In genomic region chr14:94564381-94564780, GRCh38 we compare ENCODE assay signal across 29 cellular contexts. TPM values are rescaled to one million over a fixed set of nuclear protein-coding genes. Genes with fewer than 3 reads are reported as not detected.
DNase-seq lines count a peak whose midpoint lies in the region; ATAC-seq, FAIRE-seq and TF ChIP-seq lines count a peak whose summit lies in the region.
"Had no signal": no experiment of that assay in that cellular context is flagged by ENCODE, and none has a peak within 500 bp of the region (broad histone marks: within the 10 kb centered on the region; RNA-seq: fewer than 3 reads in every experiment).

No MANE protein-coding gene starts in this region.

- DNase-seq in RWPE2 (ENCODE audit: low spot score) = peak; percentile 7
- no peak for DNase-seq in GM12878 (ENCODE audit: low read depth, low spot score)
- peak; percentile 60 for DNase-seq in HepG2 (ENCODE audit: low spot score)
- DNase-seq in tibial nerve (ENCODE audit: low spot score in 2 of 2) = no peak
- no peak for DNase-seq in LoVo (ENCODE audit: low spot score)
- DNase-seq: 8988T; ACHN; BE2C; C1 segment of cervical spinal cord; CD4-positive, alpha-beta memory T cell; CD4-positive, CD25-positive, alpha-beta regulatory T cell; CD8-positive, alpha-beta memory T cell; COR-L47; DMS 273 treated with DMSO at 0.1 percent for 48 hours; DMS153; DMS53; DMS79; DND-41; EL; GDM1 had no signal

- CTCF ChIA-PET in GM12878 (lab: Yijun Ruan, JAX) = no interaction called here
- CTCF ChIA-PET in HepG2 (lab: Yijun Ruan, JAX; ENCODE audit: low intra/inter-chr PET ratio, low total read pairs) = no interaction called here

- H3K27ac ChIP-seq in RWPE2 (ENCODE audit: poor library complexity, severe bottlenecking) = no peak overlapping the region
- no peak overlapping the region for H3K27ac ChIP-seq in GM12878 (ENCODE audit: control insufficient read depth, insufficient read depth)
- no peak overlapping the region for H3K27ac ChIP-seq in HepG2 (ENCODE audit: extremely low read length, insufficient read depth, low read length)
- H3K27ac ChIP-seq in tibial nerve = no peak overlapping the region
- H3K27ac ChIP-seq: BLaER1 had no signal

- no peaks in the 10 kb centered on the region for H3K4me1 ChIP-seq in RWPE2 (ENCODE audit: insufficient read depth, poor library complexity, severe bottlenecking)
- no peaks in the 10 kb centered on the region for H3K4me1 ChIP-seq in GM12878 (ENCODE audit: control insufficient read depth, insufficient read depth, low read length)
- peaks cover 74% of the 10 kb centered on the region for H3K4me1 ChIP-seq in HepG2 (ENCODE audit: insufficient read depth, low read length)
- H3K4me1 ChIP-seq in tibial nerve = no peaks in the 10 kb centered on the region
- H3K4me1 ChIP-seq: BE2C had no signal

- no peak for ATAC-seq in RWPE2 (ENCODE audit: low read depth)
- ATAC-seq in GM12878 = no peak
- no peak for ATAC-seq in HepG2

- BruUV-seq in GM12878 (replicated peaks; lab: Mats Ljungman, UMichigan) (no TSS peak), HepG2 (replicated peaks; lab: Mats Ljungman, UMichigan) (no TSS peak)

- H3K4me2 ChIP-seq in GM12878 (ENCODE audit: control insufficient read depth, insufficient read depth) (no peak overlapping the region), HepG2 (ENCODE audit: low read depth, low read length) (peak overlapping the region; percentile 11; the same call in 1 of the 2 replicates)
- H3K4me2 ChIP-seq: BLaER1 had no signal

- TF ChIP-seq POLR2A in GM12878 (IDR thresholded peaks at IDR 0.05; ENCODE audit: low read depth, low read length) (no peak), HepG2 (IDR thresholded peaks at IDR 0.05; ENCODE audit: insufficient read depth in 1 of 2, low read depth in 2 of 2, low read length in 2 of 2) (no peak), tibial nerve (IDR thresholded peaks at IDR 0.05) (no peak)

- SMC1A ChIA-PET in GM12878 (lab: Charles Lee; ENCODE audit: uncharacterized antibody, unreplicated experiment) = no interaction called here

- TF ChIP-seq EP300 in GM12878 (IDR thresholded peaks at IDR 0.05; ENCODE audit: borderline replicate concordance in 1 of 2, control insufficient read depth in 1 of 2, low read depth in 2 of 2, low read length in 2 of 2) (no peak), HepG2 (IDR thresholded peaks at IDR 0.05; ENCODE audit: low read depth in 2 of 2, low read length in 2 of 2) (peak in 1 of 2 experiments; percentile 20; a peak in 1 of 4 replicates), HepG2 (CRISPR knock-in tag; IDR thresholded peaks at IDR 0.05; ENCODE audit: borderline replicate concordance) (no peak), tibial nerve (IDR thresholded peaks at IDR 0.05) (no peak)

- H2AFZ ChIP-seq in GM12878 (ENCODE audit: control insufficient read depth, low read depth, low read length) = no peak overlapping the region
- H2AFZ ChIP-seq in HepG2 (ENCODE audit: low read length) = no peak overlapping the region

- H3K27me3 ChIP-seq in RWPE2 (ENCODE audit: insufficient read depth, poor library complexity, severe bottlenecking) (no peaks in the 10 kb centered on the region), GM12878 (replicated peaks in 1 of 2; ENCODE audit: control insufficient read depth in 2 of 2, insufficient read depth in 2 of 2, low read length in 1 of 2) (no peaks in the 10 kb centered on the region; a peak in 1 of 4 replicates), HepG2 (ENCODE audit: control insufficient read depth in 1 of 2, insufficient read depth in 2 of 2, low read length in 2 of 2) (no peaks in the 10 kb centered on the region), tibial nerve (no peaks in the 10 kb centered on the region)
- H3K27me3 ChIP-seq: BE2C, BLaER1 had no signal

- no peaks in the 10 kb centered on the region for H4K20me1 ChIP-seq in GM12878 (ENCODE audit: control insufficient read depth, insufficient read depth)
- no peaks in the 10 kb centered on the region for H4K20me1 ChIP-seq in HepG2 (ENCODE audit: insufficient read depth, low read length)
- H4K20me1 ChIP-seq: BLaER1 had no signal

- TF ChIP-seq CTCF in RWPE2 (IDR thresholded peaks at IDR 0.05; ENCODE audit: poor library complexity, severe bottlenecking) (no peak), GM12878 (IDR thresholded peaks at IDR 0.05 in 2 of 3, conservative IDR thresholded peaks at IDR 0.05 in 1 of 3; ENCODE audit: control insufficient read depth in 2 of 3, extremely low read depth in 1 of 3, insufficient read depth in 1 of 3, low read depth in 3 of 3, low read length in 3 of 3) (no peak), HepG2 (CRISPR knock-in tag; IDR thresholded peaks at IDR 0.05) (no peak), tibial nerve (IDR thresholded peaks at IDR 0.05) (no peak)

- no peaks in the 10 kb centered on the region for H3K79me2 ChIP-seq in GM12878 (ENCODE audit: control insufficient read depth, insufficient read depth, low read length)
- H3K79me2 ChIP-seq in HepG2 (ENCODE audit: insufficient read depth, low read length) = peaks cover 3% of the 10 kb centered on the region

- in situ Hi-C loops in GM12878 (cut with MboI) = no loop called here
- in situ Hi-C loops in HepG2 (cut with HindIII; ENCODE audit: extremely low pct_ligation_motif_present, low pct_unique_long_range_greater_than_20kb) = no loop called here

- RAD21 ChIA-PET in GM12878 (lab: Charles Lee; ENCODE audit: unreplicated experiment) = no interaction called here

- TF ChIP-seq RAD21 in GM12878 (IDR thresholded peaks at IDR 0.05; ENCODE audit: insufficient read depth, low read depth, low read length) = no peak
- TF ChIP-seq RAD21 in HepG2 (CRISPR knock-in tag; IDR thresholded peaks at IDR 0.05) = no peak

- H3K36me3 ChIP-seq in RWPE2 (ENCODE audit: low read depth) = no peaks in the 10 kb centered on the region
- H3K36me3 ChIP-seq in GM12878 (ENCODE audit: control insufficient read depth in 2 of 2, insufficient read depth in 2 of 2, low read length in 1 of 2) = no peaks in the 10 kb centered on the region
- H3K36me3 ChIP-seq in HepG2 (replicated peaks in 1 of 2; ENCODE audit: control insufficient read depth in 1 of 2, insufficient read depth in 2 of 2, low read length in 2 of 2) = no peaks in the 10 kb centered on the region
- H3K36me3 ChIP-seq in tibial nerve = no peaks in the 10 kb centered on the region
- H3K36me3 ChIP-seq: BE2C, BLaER1 had no signal

- H3K9ac ChIP-seq in GM12878 (ENCODE audit: control insufficient read depth, insufficient read depth, low read length) (no peak overlapping the region), HepG2 (ENCODE audit: insufficient read depth, low read depth, low read length) (no peak overlapping the region)
- H3K9ac ChIP-seq: BLaER1 had no signal

- FAIRE-seq in GM12878 (lab: Jason Lieb, UNC) = no peak
- peak; percentile 63 for FAIRE-seq in HepG2 (lab: Jason Lieb, UNC)
- FAIRE-seq: A204.1, GM12891, GM19239 had no signal

- no peak overlapping the region for H3K4me3 ChIP-seq in RWPE2 (ENCODE audit: severe bottlenecking)
- H3K4me3 ChIP-seq in GM12878 = no peak overlapping the region
- no peak overlapping the region for H3K4me3 ChIP-seq in HepG2 (replicated peaks in 1 of 3; ENCODE audit: insufficient read depth in 1 of 3, low read depth in 2 of 3, low read length in 3 of 3)
- H3K4me3 ChIP-seq in tibial nerve = no peak overlapping the region
- H3K4me3 ChIP-seq: BLaER1 had no signal

- intact Hi-C loops in GM12878 (cut with micrococcal nuclease; ENCODE audit: unreplicated experiment) = no loop called here
- intact Hi-C loops in HepG2 (cut with micrococcal nuclease; ENCODE audit: unreplicated experiment) = loop anchor here (5.0 kb wide), 1 partner anchor 33 kb away; no protein-coding TSS in a partner anchor

- POLR2A ChIA-PET in GM12878 (lab: Charles Lee) (no interaction called here), HepG2 (lab: Yijun Ruan, JAX) (interaction anchor here (0.8 to 4.3 kb wide), 7 partner anchors 8 to 35 kb away, joined by 3 to 51 read pairs (median 5); partner anchors contain the start of gene SERPINA5)

- H3K9me3 ChIP-seq in RWPE2 (ENCODE audit: severe bottlenecking) = no peaks in the 10 kb centered on the region
- no peaks in the 10 kb centered on the region for H3K9me3 ChIP-seq in GM12878 (replicated peaks; ENCODE audit: control insufficient read depth, insufficient read depth, low read length)
- H3K9me3 ChIP-seq in HepG2 (ENCODE audit: low read length) = no peaks in the 10 kb centered on the region
- H3K9me3 ChIP-seq in tibial nerve = no peaks in the 10 kb centered on the region
- H3K9me3 ChIP-seq: BE2C, BLaER1 had no signal

RNA-seq across cellular contexts. Expression of gene SERPINA4, which starts 3.1 kb away (rescaled TPM):
- not detected in 2 replicates for total RNA-seq in GM12878 (2013; cell fraction: nucleolus; rRNA removed)
- total RNA-seq in GM12878 (2014; rRNA removed) (not detected in 2 replicates), GM12878 (2014; rRNA removed; fragmentation: Illumina TruSeq; extraction: Trizol) (not detected in 2 replicates), GM12878 (2021) (0.13 TPM in 1 of 2 replicates, not detected in the other), HepG2 (2016; rRNA removed; fragmentation: Illumina TruSeq; extraction: Trizol) (17.2 and 39.1 TPM in 2 replicates), tibial nerve (not detected)
- polyA plus RNA-seq in GM12878 (2011; ENCODE audit: low read depth) = not detected
- polyA plus RNA-seq in GM12878 (2011; rRNA removed) (0.04 TPM in 1 of 2 replicates, not detected in the other), GM12878 (2014; fragmentation: Illumina TruSeq; extraction: Trizol) (not detected in 2 replicates), GM12878 (2014; fragmentation: Nextera tagmentation; extraction: Ambion mirVana) (not detected), GM12878 (2014; rRNA removed) (not detected in 2 replicates), GM12878 (2016; fragmentation: Nextera tagmentation; extraction: Ambion mirVana) (not detected), HepG2 (2011; rRNA removed) (57.8 and 82.7 TPM in 2 replicates)
- 0.03 and 0.05 TPM in 2 replicates for polyA plus RNA-seq in GM12878 (2011; cell fraction: cytosol; rRNA removed)
- polyA plus RNA-seq in GM12878 (2011; cell fraction: nucleus; rRNA removed) = 0.07 TPM in 1 of 2 replicates, not detected in the other
- not detected in 2 replicates for polyA plus RNA-seq in GM12878 (2012)
- not detected in 2 replicates for polyA minus RNA-seq in GM12878 (2011; rRNA and poly(A)+ RNA removed)
- not detected in 2 replicates for polyA minus RNA-seq in GM12878 (2011; cell fraction: cytosol; rRNA and poly(A)+ RNA removed)
- not detected in 2 replicates for polyA minus RNA-seq in GM12878 (2011; cell fraction: nucleus; rRNA and poly(A)+ RNA removed)
- 5.1 and 5.2 TPM in 2 replicates for total RNA-seq in HepG2 (2016; cell fraction: cytosol; rRNA removed; fragmentation: Illumina TruSeq; extraction: Trizol; ENCODE audit: low read depth)
- total RNA-seq in HepG2 (2016; cell fraction: insoluble cytoplasmic fraction; rRNA removed; fragmentation: Illumina TruSeq; extraction: Trizol) = 18.0 and 38.7 TPM in 2 replicates
- total RNA-seq in HepG2 (2016; cell fraction: membrane; rRNA removed; fragmentation: Illumina TruSeq; extraction: Trizol) = 9.0 and 10.8 TPM in 2 replicates
- total RNA-seq in HepG2 (2016; cell fraction: nucleus; rRNA removed; fragmentation: Illumina TruSeq; extraction: Trizol) = 31.1 and 34.0 TPM in 2 replicates
- polyA plus RNA-seq in HepG2 (2011; cell fraction: cytosol; rRNA removed) = 51.9 and 68.1 TPM in 2 replicates
- polyA plus RNA-seq in HepG2 (2011; cell fraction: nucleus; rRNA removed) = 26.7 and 38.8 TPM in 2 replicates
- polyA plus RNA-seq in HepG2 (2012) = 39.8 and 51.8 TPM in 2 replicates
- polyA plus RNA-seq in HepG2 (2016; cell fraction: cytosol; fragmentation: Illumina TruSeq; extraction: Trizol; ENCODE audit: low read depth) = 4.5 and 5.5 TPM in 2 replicates
- 17.2 and 17.4 TPM in 2 replicates for polyA plus RNA-seq in HepG2 (2016; cell fraction: insoluble cytoplasmic fraction; fragmentation: Illumina TruSeq; extraction: Trizol; ENCODE audit: low read depth)
- 7.7 and 8.0 TPM in 2 replicates for polyA plus RNA-seq in HepG2 (2016; cell fraction: membrane; fragmentation: Illumina TruSeq; extraction: Trizol; ENCODE audit: low read depth)
- polyA plus RNA-seq in HepG2 (2016; cell fraction: nucleus; fragmentation: Illumina TruSeq; extraction: Trizol; ENCODE audit: insufficient read depth, low read depth) = 48.5 and 50.8 TPM in 2 replicates
- polyA minus RNA-seq in HepG2 (2011; rRNA and poly(A)+ RNA removed; ENCODE audit: low replicate concordance) = 48.7 TPM in 1 of 2 replicates, not detected in the other
- polyA minus RNA-seq in HepG2 (2011; cell fraction: cytosol; rRNA and poly(A)+ RNA removed) = 12.7 and 23.3 TPM in 2 replicates
- 13.5 and 19.5 TPM in 2 replicates for polyA minus RNA-seq in HepG2 (2011; cell fraction: nucleus; rRNA and poly(A)+ RNA removed)
- total RNA-seq: A673; CD4-positive, alpha-beta memory T cell; CD4-positive, CD25-positive, alpha-beta regulatory T cell; CD8-positive, alpha-beta memory T cell; Daoy; G401 had no signal
- polyA plus RNA-seq: AG04450; CD14-positive monocyte; CD4-positive, alpha-beta memory T cell; CD4-positive, CD25-positive, alpha-beta regulatory T cell; CD8-positive, alpha-beta memory T cell had no signal

RNA-seq across cellular contexts. Expression of gene SERPINA5, which starts 16.8 kb away (rescaled TPM):
- not detected in 2 replicates for total RNA-seq in GM12878 (2013; cell fraction: nucleolus; rRNA removed)
- total RNA-seq in GM12878 (2014; rRNA removed) = not detected in 2 replicates
- not detected in 2 replicates for total RNA-seq in GM12878 (2014; rRNA removed; fragmentation: Illumina TruSeq; extraction: Trizol)
- 0.56 and 0.90 TPM in 2 replicates for total RNA-seq in GM12878 (2021)
- polyA plus RNA-seq in GM12878 (2011; ENCODE audit: low read depth) = not detected
- polyA plus RNA-seq in GM12878 (2011; rRNA removed) = not detected in 2 replicates
- 0.12 TPM in 1 of 2 replicates, not detected in the other for polyA plus RNA-seq in GM12878 (2011; cell fraction: cytosol; rRNA removed)
- not detected in 2 replicates for polyA plus RNA-seq in GM12878 (2011; cell fraction: nucleus; rRNA removed)
- not detected in 2 replicates for polyA plus RNA-seq in GM12878 (2012)
- polyA plus RNA-seq in GM12878 (2014; fragmentation: Illumina TruSeq; extraction: Trizol) = not detected in 2 replicates
- not detected for polyA plus RNA-seq in GM12878 (2014; fragmentation: Nextera tagmentation; extraction: Ambion mirVana)
- not detected in 2 replicates for polyA plus RNA-seq in GM12878 (2014; rRNA removed)
- not detected for polyA plus RNA-seq in GM12878 (2016; fragmentation: Nextera tagmentation; extraction: Ambion mirVana)
- not detected in 2 replicates for polyA minus RNA-seq in GM12878 (2011; rRNA and poly(A)+ RNA removed)
- not detected in 2 replicates for polyA minus RNA-seq in GM12878 (2011; cell fraction: cytosol; rRNA and poly(A)+ RNA removed)
- not detected in 2 replicates for polyA minus RNA-seq in GM12878 (2011; cell fraction: nucleus; rRNA and poly(A)+ RNA removed)
- 237 and 498 TPM in 2 replicates for total RNA-seq in HepG2 (2016; rRNA removed; fragmentation: Illumina TruSeq; extraction: Trizol)
- 71.6 and 82.2 TPM in 2 replicates for total RNA-seq in HepG2 (2016; cell fraction: cytosol; rRNA removed; fragmentation: Illumina TruSeq; extraction: Trizol; ENCODE audit: low read depth)
- total RNA-seq in HepG2 (2016; cell fraction: insoluble cytoplasmic fraction; rRNA removed; fragmentation: Illumina TruSeq; extraction: Trizol) = 219 and 507 TPM in 2 replicates
- total RNA-seq in HepG2 (2016; cell fraction: membrane; rRNA removed; fragmentation: Illumina TruSeq; extraction: Trizol) = 187 and 205 TPM in 2 replicates
- total RNA-seq in HepG2 (2016; cell fraction: nucleus; rRNA removed; fragmentation: Illumina TruSeq; extraction: Trizol) = 372 and 429 TPM in 2 replicates
- 449 and 569 TPM in 2 replicates for polyA plus RNA-seq in HepG2 (2011; rRNA removed)
- polyA plus RNA-seq in HepG2 (2011; cell fraction: cytosol; rRNA removed) = 331 and 435 TPM in 2 replicates
- 165 and 220 TPM in 2 replicates for polyA plus RNA-seq in HepG2 (2011; cell fraction: nucleus; rRNA removed)
- polyA plus RNA-seq in HepG2 (2012) = 423 and 569 TPM in 2 replicates
- 81.2 and 88.3 TPM in 2 replicates for polyA plus RNA-seq in HepG2 (2016; cell fraction: cytosol; fragmentation: Illumina TruSeq; extraction: Trizol; ENCODE audit: low read depth)
- 241 and 254 TPM in 2 replicates for polyA plus RNA-seq in HepG2 (2016; cell fraction: insoluble cytoplasmic fraction; fragmentation: Illumina TruSeq; extraction: Trizol; ENCODE audit: low read depth)
- 159 and 171 TPM in 2 replicates for polyA plus RNA-seq in HepG2 (2016; cell fraction: membrane; fragmentation: Illumina TruSeq; extraction: Trizol; ENCODE audit: low read depth)
- 573 and 590 TPM in 2 replicates for polyA plus RNA-seq in HepG2 (2016; cell fraction: nucleus; fragmentation: Illumina TruSeq; extraction: Trizol; ENCODE audit: insufficient read depth, low read depth)
- 0.30 and 414 TPM in 2 replicates for polyA minus RNA-seq in HepG2 (2011; rRNA and poly(A)+ RNA removed; ENCODE audit: low replicate concordance)
- 176 and 231 TPM in 2 replicates for polyA minus RNA-seq in HepG2 (2011; cell fraction: cytosol; rRNA and poly(A)+ RNA removed)
- polyA minus RNA-seq in HepG2 (2011; cell fraction: nucleus; rRNA and poly(A)+ RNA removed) = 87.0 and 105 TPM in 2 replicates
- 10 to 100 TPM in 2 of 4 donors, 1 to 10 TPM in 2; 6.5 to 28.0 (median 10.2) TPM for total RNA-seq in tibial nerve
- total RNA-seq: A673; CD4-positive, alpha-beta memory T cell; CD4-positive, CD25-positive, alpha-beta regulatory T cell; CD8-positive, alpha-beta memory T cell; G401 had no signal
- polyA plus RNA-seq: AG04450; CD14-positive monocyte; CD4-positive, alpha-beta memory T cell; CD4-positive, CD25-positive, alpha-beta regulatory T cell; CD8-positive, alpha-beta memory T cell had no signal

RNA-seq across cellular contexts. Expression of gene SERPINA3, which starts 47.8 kb away (rescaled TPM):
- total RNA-seq in GM12878 (2013; cell fraction: nucleolus; rRNA removed) = not detected in 2 replicates
- total RNA-seq in GM12878 (2014; rRNA removed) (not detected in 2 replicates), GM12878 (2014; rRNA removed; fragmentation: Illumina TruSeq; extraction: Trizol) (not detected in 2 replicates), GM12878 (2021) (2.2 and 2.6 TPM in 2 replicates), HepG2 (2016; rRNA removed; fragmentation: Illumina TruSeq; extraction: Trizol) (433 and 825 TPM in 2 replicates), tibial nerve (100 to 1,000 TPM in 2 of 4 donors, 10 to 100 TPM in 2; 85.0 to 339 (median 171) TPM)
- polyA plus RNA-seq in GM12878 (2011; ENCODE audit: low read depth) = not detected
- polyA plus RNA-seq in GM12878 (2011; rRNA removed) (not detected in 2 replicates), GM12878 (2014; fragmentation: Illumina TruSeq; extraction: Trizol) (not detected in 2 replicates), GM12878 (2014; fragmentation: Nextera tagmentation; extraction: Ambion mirVana) (not detected), GM12878 (2014; rRNA removed) (not detected in 2 replicates), GM12878 (2016; fragmentation: Nextera tagmentation; extraction: Ambion mirVana) (not detected), HepG2 (2011; rRNA removed) (2,200 and 3,367 TPM in 2 replicates)
- 0.03 TPM in 1 of 2 replicates, not detected in the other for polyA plus RNA-seq in GM12878 (2011; cell fraction: cytosol; rRNA removed)
- not detected in 2 replicates for polyA plus RNA-seq in GM12878 (2011; cell fraction: nucleus; rRNA removed)
- not detected in 2 replicates for polyA plus RNA-seq in GM12878 (2012)
- polyA minus RNA-seq in GM12878 (2011; rRNA and poly(A)+ RNA removed) = not detected in 2 replicates
- not detected in 2 replicates for polyA minus RNA-seq in GM12878 (2011; cell fraction: cytosol; rRNA and poly(A)+ RNA removed)
- polyA minus RNA-seq in GM12878 (2011; cell fraction: nucleus; rRNA and poly(A)+ RNA removed) = not detected in 2 replicates
- total RNA-seq in HepG2 (2016; cell fraction: cytosol; rRNA removed; fragmentation: Illumina TruSeq; extraction: Trizol; ENCODE audit: low read depth) = 141 and 152 TPM in 2 replicates
- total RNA-seq in HepG2 (2016; cell fraction: insoluble cytoplasmic fraction; rRNA removed; fragmentation: Illumina TruSeq; extraction: Trizol) = 426 and 840 TPM in 2 replicates
- total RNA-seq in HepG2 (2016; cell fraction: membrane; rRNA removed; fragmentation: Illumina TruSeq; extraction: Trizol) = 232 and 248 TPM in 2 replicates
- total RNA-seq in HepG2 (2016; cell fraction: nucleus; rRNA removed; fragmentation: Illumina TruSeq; extraction: Trizol) = 726 and 813 TPM in 2 replicates
- 3,577 and 4,656 TPM in 2 replicates for polyA plus RNA-seq in HepG2 (2011; cell fraction: cytosol; rRNA removed)
- polyA plus RNA-seq in HepG2 (2011; cell fraction: nucleus; rRNA removed) = 1,545 and 2,325 TPM in 2 replicates
- 306 and 2,041 TPM in 2 replicates for polyA plus RNA-seq in HepG2 (2012)
- polyA plus RNA-seq in HepG2 (2016; cell fraction: cytosol; fragmentation: Illumina TruSeq; extraction: Trizol; ENCODE audit: low read depth) = 168 and 171 TPM in 2 replicates
- polyA plus RNA-seq in HepG2 (2016; cell fraction: insoluble cytoplasmic fraction; fragmentation: Illumina TruSeq; extraction: Trizol; ENCODE audit: low read depth) = 463 and 467 TPM in 2 replicates
- polyA plus RNA-seq in HepG2 (2016; cell fraction: membrane; fragmentation: Illumina TruSeq; extraction: Trizol; ENCODE audit: low read depth) = 216 and 234 TPM in 2 replicates
- 1,122 and 1,162 TPM in 2 replicates for polyA plus RNA-seq in HepG2 (2016; cell fraction: nucleus; fragmentation: Illumina TruSeq; extraction: Trizol; ENCODE audit: insufficient read depth, low read depth)
- polyA minus RNA-seq in HepG2 (2011; rRNA and poly(A)+ RNA removed; ENCODE audit: low replicate concordance) = 0.47 and 1,312 TPM in 2 replicates
- 680 and 1,323 TPM in 2 replicates for polyA minus RNA-seq in HepG2 (2011; cell fraction: cytosol; rRNA and poly(A)+ RNA removed)
- polyA minus RNA-seq in HepG2 (2011; cell fraction: nucleus; rRNA and poly(A)+ RNA removed) = 461 and 851 TPM in 2 replicates
- total RNA-seq: CD4-positive, alpha-beta memory T cell; CD4-positive, CD25-positive, alpha-beta regulatory T cell; CD8-positive, alpha-beta memory T cell; Daoy; G401 had no signal
- polyA plus RNA-seq: CD14-positive monocyte; CD4-positive, alpha-beta memory T cell; CD4-positive, CD25-positive, alpha-beta regulatory T cell; CD8-positive, alpha-beta memory T cell had no signal

RNA-seq across cellular contexts. Expression of gene SERPINA12, which starts 55.1 kb away (rescaled TPM):
- total RNA-seq in GM12878 (2013; cell fraction: nucleolus; rRNA removed) = not detected in 2 replicates
- total RNA-seq in GM12878 (2014; rRNA removed) (not detected in 2 replicates), GM12878 (2014; rRNA removed; fragmentation: Illumina TruSeq; extraction: Trizol) (not detected in 2 replicates), GM12878 (2021) (not detected in 2 replicates), HepG2 (2016; rRNA removed; fragmentation: Illumina TruSeq; extraction: Trizol) (not detected in 2 replicates), tibial nerve (not detected)
- polyA plus RNA-seq in GM12878 (2011; ENCODE audit: low read depth) = not detected
- polyA plus RNA-seq in GM12878 (2011; rRNA removed) (not detected in 2 replicates), GM12878 (2014; fragmentation: Illumina TruSeq; extraction: Trizol) (not detected in 2 replicates), GM12878 (2014; fragmentation: Nextera tagmentation; extraction: Ambion mirVana) (not detected), GM12878 (2014; rRNA removed) (not detected in 2 replicates), GM12878 (2016; fragmentation: Nextera tagmentation; extraction: Ambion mirVana) (not detected), HepG2 (2011; rRNA removed) (0.08 TPM in 1 of 2 replicates, not detected in the other)
- polyA plus RNA-seq in GM12878 (2011; cell fraction: cytosol; rRNA removed) = not detected in 2 replicates
- not detected in 2 replicates for polyA plus RNA-seq in GM12878 (2011; cell fraction: nucleus; rRNA removed)
- polyA plus RNA-seq in GM12878 (2012) = not detected in 2 replicates
- polyA minus RNA-seq in GM12878 (2011; rRNA and poly(A)+ RNA removed) = not detected in 2 replicates
- not detected in 2 replicates for polyA minus RNA-seq in GM12878 (2011; cell fraction: cytosol; rRNA and poly(A)+ RNA removed)
- not detected in 2 replicates for polyA minus RNA-seq in GM12878 (2011; cell fraction: nucleus; rRNA and poly(A)+ RNA removed)
- total RNA-seq in HepG2 (2016; cell fraction: cytosol; rRNA removed; fragmentation: Illumina TruSeq; extraction: Trizol; ENCODE audit: low read depth) = not detected in 2 replicates
- not detected in 2 replicates for total RNA-seq in HepG2 (2016; cell fraction: insoluble cytoplasmic fraction; rRNA removed; fragmentation: Illumina TruSeq; extraction: Trizol)
- not detected in 2 replicates for total RNA-seq in HepG2 (2016; cell fraction: membrane; rRNA removed; fragmentation: Illumina TruSeq; extraction: Trizol)
- not detected in 2 replicates for total RNA-seq in HepG2 (2016; cell fraction: nucleus; rRNA removed; fragmentation: Illumina TruSeq; extraction: Trizol)
- 0.07 TPM in 1 of 2 replicates, not detected in the other for polyA plus RNA-seq in HepG2 (2011; cell fraction: cytosol; rRNA removed)
- polyA plus RNA-seq in HepG2 (2011; cell fraction: nucleus; rRNA removed) = not detected in 2 replicates
- polyA plus RNA-seq in HepG2 (2012) = 9.8 and 20.4 TPM in 2 replicates
- not detected in 2 replicates for polyA plus RNA-seq in HepG2 (2016; cell fraction: cytosol; fragmentation: Illumina TruSeq; extraction: Trizol; ENCODE audit: low read depth)
- polyA plus RNA-seq in HepG2 (2016; cell fraction: insoluble cytoplasmic fraction; fragmentation: Illumina TruSeq; extraction: Trizol; ENCODE audit: low read depth) = 0.11 TPM in 1 of 2 replicates, not detected in the other
- 0.08 TPM in 1 of 2 replicates, not detected in the other for polyA plus RNA-seq in HepG2 (2016; cell fraction: membrane; fragmentation: Illumina TruSeq; extraction: Trizol; ENCODE audit: low read depth)
- polyA plus RNA-seq in HepG2 (2016; cell fraction: nucleus; fragmentation: Illumina TruSeq; extraction: Trizol; ENCODE audit: insufficient read depth, low read depth) = not detected in 2 replicates
- 0.10 TPM in 1 of 2 replicates, not detected in the other for polyA minus RNA-seq in HepG2 (2011; rRNA and poly(A)+ RNA removed; ENCODE audit: low replicate concordance)
- polyA minus RNA-seq in HepG2 (2011; cell fraction: cytosol; rRNA and poly(A)+ RNA removed) = not detected in 2 replicates
- not detected in 2 replicates for polyA minus RNA-seq in HepG2 (2011; cell fraction: nucleus; rRNA and poly(A)+ RNA removed)
- total RNA-seq: A673; CD4-positive, alpha-beta memory T cell; CD4-positive, CD25-positive, alpha-beta regulatory T cell; CD8-positive, alpha-beta memory T cell; Daoy; G401 had no signal
- polyA plus RNA-seq: AG04450; CD14-positive monocyte; CD4-positive, alpha-beta memory T cell; CD4-positive, CD25-positive, alpha-beta regulatory T cell; CD8-positive, alpha-beta memory T cell had no signal

Comparison
In these comparisons a context has a peak if more than half of its experiments do, and no peak if none do; other contexts are left out.
1. DNase-seq: peak in RWPE2 (single experiment) and HepG2 (single experiment); none in GM12878 (single experiment), tibial nerve (0 of 2) and LoVo (single experiment).
2. RNA of gene SERPINA4, which starts 3.1 kb away (total RNA-seq): 5.1 to 39.1 TPM in HepG2; 0.13 TPM in GM12878 and not detected in tibial nerve; every median in the first group is over 4 times any median in the second.
3. RNA of gene SERPINA3, which starts 47.8 kb away (total RNA-seq): 141 to 840 TPM in HepG2 and 85.0 to 339 TPM in tibial nerve; 2.2 to 2.6 TPM in GM12878; every median in the first group is over 10 times any median in the second.